ENCODE assay signal across 8 cellular contexts in genomic region chr18:34493099-34493544, GRCh38.
DNase-seq lines count a peak whose midpoint lies in the region; ATAC-seq and TF ChIP-seq lines count a peak whose summit lies in the region.

No MANE protein-coding gene starts in this region.

- no peak for TF ChIP-seq CTCF in natural killer cell (IDR thresholded peaks at IDR 0.05)
- TF ChIP-seq CTCF in activated CD8-positive, alpha-beta T cell treated with anti-CD3 and anti-CD28 coated beads for 36 hours (IDR thresholded peaks at IDR 0.05) = no peak

- intact Hi-C loops in natural killer cell (cut with micrococcal nuclease) = no loop called here
- intact Hi-C loops in activated CD8-positive, alpha-beta T cell treated with anti-CD3 and anti-CD28 coated beads for 36 hours (cut with micrococcal nuclease) = no loop called here

- no peak overlapping the region for H2BK5ac ChIP-seq in neuronal stem cell (ENCODE audit: low read length)

- H3K36me3 Mint-ChIP-seq in natural killer cell treated with Interleukin-12 subunit alpha and Interleukin-12 subunit beta and Interleukin-15 and Interleukin-18, amount 100 ng/mL, for 72 hours = peaks cover 5% of the 10 kb centered on the region
- H3K36me3 Mint-ChIP-seq in natural killer cell = no peaks in the 10 kb centered on the region
- H3K36me3 Mint-ChIP-seq in activated CD8-positive, alpha-beta T cell treated with anti-CD3 and anti-CD28 coated beads for 36 hours (ENCODE audit: low read depth) = no peaks in the 10 kb centered on the region

- no peak overlapping the region for H3K14ac ChIP-seq in neuronal stem cell (ENCODE audit: low read length)

- H3K27ac ChIP-seq in neuronal stem cell (replicated peaks; ENCODE audit: low read length) = no peak overlapping the region

- peak overlapping the region; percentile 42 to 88 for H3K4me3 ChIP-seq in neuronal stem cell (ENCODE audit: low read length in 2 of 2)

- H3K4me1 ChIP-seq in neuronal stem cell (ENCODE audit: control insufficient read depth in 2 of 2, insufficient read depth in 1 of 2, low read depth in 1 of 2, low read length in 2 of 2) = peaks cover 0 to 2% of the 10 kb centered on the region in 2 donors

- no peak overlapping the region for H3K27ac Mint-ChIP-seq in natural killer cell treated with Interleukin-12 subunit alpha and Interleukin-12 subunit beta and Interleukin-15 and Interleukin-18, amount 100 ng/mL, for 72 hours
- H3K27ac Mint-ChIP-seq in natural killer cell = no peak overlapping the region
- no peak overlapping the region for H3K27ac Mint-ChIP-seq in activated CD8-positive, alpha-beta T cell treated with anti-CD3 and anti-CD28 coated beads for 36 hours

- no peak overlapping the region for H2BK12ac ChIP-seq in neuronal stem cell (ENCODE audit: low read length)

- H3K27me3 Mint-ChIP-seq in natural killer cell treated with Interleukin-12 subunit alpha and Interleukin-12 subunit beta and Interleukin-15 and Interleukin-18, amount 100 ng/mL, for 72 hours = peaks cover 23 to 30% of the 10 kb centered on the region in 2 donors
- peaks cover 22 to 25% of the 10 kb centered on the region in 2 donors for H3K27me3 Mint-ChIP-seq in natural killer cell (ENCODE audit: low read depth in 2 of 2)
- H3K27me3 Mint-ChIP-seq in activated CD8-positive, alpha-beta T cell treated with anti-CD3 and anti-CD28 coated beads for 36 hours = peaks cover 31% of the 10 kb centered on the region

- H3K23ac ChIP-seq in neuronal stem cell (ENCODE audit: low read depth, low read length, poor library complexity) = no peak overlapping the region

- no peak for DNase-seq in natural killer cell treated with Interleukin-12 subunit alpha and Interleukin-12 subunit beta and Interleukin-15 and Interleukin-18, amount 100 ng/mL, for 72 hours (ENCODE audit: low spot score)
- no peak for DNase-seq in natural killer cell
- peak; percentile 88 for DNase-seq in NCI-H2029 (lab: John Stamatoyannopoulos, UW)
- peak; percentile 63 for DNase-seq in activated CD8-positive, alpha-beta T cell treated with anti-CD3 and anti-CD28 coated beads for 36 hours
- DNase-seq in globus pallidus (ENCODE audit: low spot score) = peak; percentile 83
- DNase-seq in neuronal stem cell (ENCODE audit: low spot score) = peak; percentile 48
- DNase-seq in GDM1 (lab: John Stamatoyannopoulos, UW) = no peak

- H3K4ac ChIP-seq in neuronal stem cell (ENCODE audit: low read length) = no peak overlapping the region

- H2BK120ac ChIP-seq in neuronal stem cell (ENCODE audit: low read depth, low read length) = no peak overlapping the region

- H3K4me1 Mint-ChIP-seq in natural killer cell treated with Interleukin-12 subunit alpha and Interleukin-12 subunit beta and Interleukin-15 and Interleukin-18, amount 100 ng/mL, for 72 hours (ENCODE audit: low read depth in 2 of 2) = peaks cover 0 to 2% of the 10 kb centered on the region in 2 donors
- H3K4me1 Mint-ChIP-seq in natural killer cell = no peaks in the 10 kb centered on the region
- peaks cover 4% of the 10 kb centered on the region for H3K4me1 Mint-ChIP-seq in activated CD8-positive, alpha-beta T cell treated with anti-CD3 and anti-CD28 coated beads for 36 hours (ENCODE audit: low read depth)

- no peak overlapping the region for H2AK5ac ChIP-seq in neuronal stem cell (ENCODE audit: low read depth, low read length)

- POLR2A ChIA-PET in activated CD8-positive, alpha-beta T cell treated with anti-CD3 and anti-CD28 coated beads for 36 hours (lab: Charles Lee) = interaction anchor here (0.6 kb wide), 1 partner anchor 46 kb away, joined by 4 read pairs; no protein-coding TSS in a partner anchor

- H3K36me3 ChIP-seq in neuronal stem cell (replicated peaks in 1 of 2; ENCODE audit: control insufficient read depth in 2 of 2, insufficient read depth in 2 of 2, low read length in 2 of 2) = no peaks in the 10 kb centered on the region

- H3K27me3 ChIP-seq in neuronal stem cell (ENCODE audit: control insufficient read depth in 3 of 3, insufficient read depth in 3 of 3, low read depth in 1 of 3, low read length in 3 of 3) = peaks cover 0 to 62% (median 7%) of the 10 kb centered on the region in 3 experiments

- H4K8ac ChIP-seq in neuronal stem cell (ENCODE audit: low read depth, low read length) = no peak overlapping the region

- H3K4me3 Mint-ChIP-seq in natural killer cell treated with Interleukin-12 subunit alpha and Interleukin-12 subunit beta and Interleukin-15 and Interleukin-18, amount 100 ng/mL, for 72 hours = peak overlapping the region; percentile 22
- no peak overlapping the region for H3K4me3 Mint-ChIP-seq in natural killer cell
- peak overlapping the region; percentile 59 for H3K4me3 Mint-ChIP-seq in activated CD8-positive, alpha-beta T cell treated with anti-CD3 and anti-CD28 coated beads for 36 hours

- H3K9me3 Mint-ChIP-seq in natural killer cell treated with Interleukin-12 subunit alpha and Interleukin-12 subunit beta and Interleukin-15 and Interleukin-18, amount 100 ng/mL, for 72 hours = peaks cover 4% of the 10 kb centered on the region
- peaks cover 0 to 2% of the 10 kb centered on the region in 2 donors for H3K9me3 Mint-ChIP-seq in natural killer cell
- H3K9me3 Mint-ChIP-seq in activated CD8-positive, alpha-beta T cell treated with anti-CD3 and anti-CD28 coated beads for 36 hours = peaks cover 1% of the 10 kb centered on the region

- no peak overlapping the region for H3K9ac ChIP-seq in neuronal stem cell (ENCODE audit: low read depth, low read length, poor library complexity)

- no peaks in the 10 kb centered on the region for H3K9me3 ChIP-seq in neuronal stem cell (replicated peaks in 1 of 2; ENCODE audit: control insufficient read depth in 2 of 2, insufficient read depth in 1 of 2, low read depth in 1 of 2, low read length in 2 of 2)

- CTCF ChIA-PET in activated CD8-positive, alpha-beta T cell treated with anti-CD3 and anti-CD28 coated beads for 36 hours (lab: Charles Lee) = no interaction called here

- H3K4me2 ChIP-seq in neuronal stem cell (ENCODE audit: insufficient read depth, low read length, poor library complexity, severe bottlenecking) = peak overlapping the region; percentile 73

- no peak overlapping the region for H3K18ac ChIP-seq in neuronal stem cell (ENCODE audit: low read length)

- no peak overlapping the region for H4K91ac ChIP-seq in neuronal stem cell (ENCODE audit: low read depth, low read length, poor library complexity)

- peak in 1 of 2 donors; percentile 31 for ATAC-seq in natural killer cell treated with Interleukin-12 subunit alpha and Interleukin-12 subunit beta and Interleukin-15 and Interleukin-18, amount 100 ng/mL, for 72 hours
- ATAC-seq in natural killer cell (no peak), HG02870 (IDR thresholded peaks at IDR 0.05; ENCODE audit: unreplicated experiment) (peak; percentile 61)
- peak; percentile 88 for ATAC-seq in activated CD8-positive, alpha-beta T cell treated with anti-CD3 and anti-CD28 coated beads for 36 hours

- H2AFZ ChIP-seq in neuronal stem cell (ENCODE audit: low read length) = peak overlapping the region; percentile 89

- no peak overlapping the region for H2BK15ac ChIP-seq in neuronal stem cell (ENCODE audit: low read length)

- no CpG with 5 or more reads among the region's 18 CpGs for WGBS in neuronal stem cell (ENCODE audit: extremely low coverage in 2 of 2, insufficient read length in 2 of 2, insufficient replicate concordance in 1 of 2), 2 donors

- H3K79me1 ChIP-seq in neuronal stem cell (ENCODE audit: low read depth, low read length) = no peaks in the 10 kb centered on the region

Comparison
In these comparisons a context has a peak if more than half of its experiments do, and no peak if none do; other contexts are left out.
1. ATAC-seq: peak in HG02870 (single experiment) and activated CD8-positive, alpha-beta T cell treated with anti-CD3 and anti-CD28 coated beads for 36 hours (single experiment); none in natural killer cell (0 of 3).
2. DNase-seq: peak in NCI-H2029 (single experiment), activated CD8-positive, alpha-beta T cell treated with anti-CD3 and anti-CD28 coated beads for 36 hours (single experiment), globus pallidus (single experiment) and neuronal stem cell (single experiment); none in natural killer cell treated with Interleukin-12 subunit alpha and Interleukin-12 subunit beta and Interleukin-15 and Interleukin-18, amount 100 ng/mL, for 72 hours (single experiment), natural killer cell (single experiment) and GDM1 (single experiment).